In the genomic region with DNA sequence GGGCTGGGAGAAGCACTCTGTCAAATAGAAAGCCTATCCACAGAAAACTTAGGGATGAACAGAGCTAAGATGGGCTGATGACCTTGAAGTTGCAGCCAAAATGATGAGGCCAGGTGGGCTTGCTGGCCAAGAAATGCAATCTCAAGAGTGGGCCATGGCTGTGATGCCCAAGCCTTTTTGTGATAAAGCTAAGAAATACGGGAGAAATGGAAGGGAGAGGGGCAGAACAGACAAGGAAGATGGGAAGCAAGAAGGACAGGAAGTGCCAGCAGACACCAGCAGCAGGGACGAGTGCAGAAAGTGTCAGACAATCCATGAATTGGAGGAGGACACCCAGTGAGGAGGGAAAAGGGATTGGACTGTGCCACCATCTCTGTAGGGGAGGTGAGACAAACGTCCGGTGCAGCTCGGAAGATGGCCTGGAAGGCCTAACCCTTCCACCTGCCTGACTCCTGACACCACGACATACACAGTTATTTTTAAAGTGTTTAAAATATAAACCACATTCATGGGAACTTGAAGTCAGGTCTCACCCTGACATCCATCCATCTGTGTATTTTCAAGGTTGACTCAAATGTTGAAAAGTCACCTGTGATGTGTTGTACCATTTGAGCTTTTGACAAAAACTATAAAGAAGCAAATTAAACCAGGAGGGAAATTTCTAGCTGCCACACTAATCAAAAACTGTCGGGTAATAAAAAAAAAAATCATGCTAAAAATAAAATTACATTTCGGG, we compare ENCODE assay signal across 14 cellular contexts.
DNase-seq lines count a peak whose midpoint lies in the region; ATAC-seq, FAIRE-seq and TF ChIP-seq lines count a peak whose summit lies in the region.
"Had no signal": no experiment of that assay in that cellular context is flagged by ENCODE, and none has a peak within 500 bp of the region (broad histone marks: within the 10 kb centered on the region; RNA-seq: fewer than 3 reads in every experiment).

No MANE protein-coding gene starts in this region.

- H3K9me3 Mint-ChIP-seq in activated CD4-positive, alpha-beta T cell treated with anti-CD3 and anti-CD28 coated beads, Interleukin-2, amount 10 ng/mL, durations not matched to agents 24 days and 14 days, result peaks cover 16% of the 10 kb centered on the region
- peaks cover 8% of the 10 kb centered on the region for H3K9me3 Mint-ChIP-seq in stimulated activated effector memory CD8-positive, alpha-beta T cell treated with anti-CD3 and anti-CD28 coated beads, Interleukin-12 subunit alpha, Interleukin-12 subunit beta, amount 100 ng/mL, for 72 hours
- peaks cover 5% of the 10 kb centered on the region for H3K9me3 Mint-ChIP-seq in type B pancreatic cell

- FAIRE-seq in GM12878 (lab: Jason Lieb, UNC), result no peak
- FAIRE-seq: A204.1, endometrium had no signal

- no peaks in the 10 kb centered on the region for H3K27me3 ChIP-seq in GM12878 (replicated peaks in 1 of 2; ENCODE audit: control insufficient read depth in 2 of 2, insufficient read depth in 2 of 2, low read length in 1 of 2)
- H3K27me3 ChIP-seq: SJCRH30 had no signal

- no peak for ATAC-seq in GM12878
- ATAC-seq in stimulated activated effector memory CD8-positive, alpha-beta T cell treated with anti-CD3 and anti-CD28 coated beads, Interleukin-12 subunit alpha, Interleukin-12 subunit beta, amount 100 ng/mL, for 72 hours, result peak; percentile 0
- ATAC-seq in GM19463 (IDR thresholded peaks at IDR 0.05; ENCODE audit: unreplicated experiment), result no peak

- peaks cover 61% of the 10 kb centered on the region for H3K36me3 Mint-ChIP-seq in activated CD4-positive, alpha-beta T cell treated with anti-CD3 and anti-CD28 coated beads, Interleukin-2, amount 10 ng/mL, durations not matched to agents 24 days and 14 days (ENCODE audit: low read depth)
- peaks cover 95% of the 10 kb centered on the region for H3K36me3 Mint-ChIP-seq in stimulated activated effector memory CD8-positive, alpha-beta T cell treated with anti-CD3 and anti-CD28 coated beads, Interleukin-12 subunit alpha, Interleukin-12 subunit beta, amount 100 ng/mL, for 72 hours
- no peaks in the 10 kb centered on the region for H3K36me3 Mint-ChIP-seq in type B pancreatic cell

- POLR2A ChIA-PET in GM12878 (lab: Charles Lee), result interaction anchor here (0.6 to 1.0 kb wide), 3 partner anchors 19 to 52 kb away, joined by 3 to 4 read pairs (median 4); no protein-coding TSS in a partner anchor

- H4K20me1 ChIP-seq in GM12878 (ENCODE audit: control insufficient read depth, insufficient read depth), result no peaks in the 10 kb centered on the region

- CTCF ChIA-PET in GM12878 (lab: Yijun Ruan, JAX), result interaction anchor here (1.2 to 1.3 kb wide), 3 partner anchors 14 to 22 kb away, joined by 3 read pairs; no protein-coding TSS in a partner anchor

- DNase-seq in activated CD4-positive, alpha-beta T cell treated with anti-CD3 and anti-CD28 coated beads, Interleukin-2, amount 10 ng/mL, durations not matched to agents 24 days and 14 days, result peak; percentile 69
- no peak for DNase-seq in activated CD4-positive, alpha-beta T cell treated with anti-CD3 and anti-CD28 coated beads for 48 hours
- DNase-seq in SK-N-MC (ENCODE audit: low read depth, low spot score), result no peak
- DNase-seq in GM12878 (ENCODE audit: low read depth, low spot score), result no peak
- DNase-seq in stimulated activated effector memory CD8-positive, alpha-beta T cell treated with anti-CD3 and anti-CD28 coated beads, Interleukin-12 subunit alpha, Interleukin-12 subunit beta, amount 100 ng/mL, for 72 hours (ENCODE audit: low spot score in 2 of 2), result no peak
- no peak for DNase-seq in type B pancreatic cell (ENCODE audit: extremely low spot score, unreplicated experiment)
- no peak for DNase-seq in stimulated activated naive CD4-positive, alpha-beta T cell (lab: John Stamatoyannopoulos, UW)
- DNase-seq: DMS 273 treated with DMSO at 0.1 percent for 48 hours, foreskin melanocyte, SJCRH30 had no signal

- H3K4me3 Mint-ChIP-seq in activated CD4-positive, alpha-beta T cell treated with anti-CD3 and anti-CD28 coated beads, Interleukin-2, amount 10 ng/mL, durations not matched to agents 24 days and 14 days, result peak overlapping the region; percentile 85
- peak overlapping the region; percentile 77 for H3K4me3 Mint-ChIP-seq in stimulated activated effector memory CD8-positive, alpha-beta T cell treated with anti-CD3 and anti-CD28 coated beads, Interleukin-12 subunit alpha, Interleukin-12 subunit beta, amount 100 ng/mL, for 72 hours
- H3K4me3 Mint-ChIP-seq in type B pancreatic cell, result no peak overlapping the region

- no peak overlapping the region for H3K4me3 ChIP-seq in SK-N-MC
- H3K4me3 ChIP-seq in GM12878, result 0 out of 2 replicates have a peak overlapping the region, but pooled peaks have one; percentile 1
- H3K4me3 ChIP-seq: SJCRH30, skin epidermis had no signal

- H3K27ac ChIP-seq in SK-N-MC (peak overlapping the region; percentile 19; the same call in 1 of the 2 replicates), GM12878 (ENCODE audit: control insufficient read depth, insufficient read depth) (peak overlapping the region; percentile 59)
- H3K27ac ChIP-seq: SJCRH30 had no signal

- no peak for TF ChIP-seq CTCF in GM12878 (IDR thresholded peaks at IDR 0.05 in 2 of 3, conservative IDR thresholded peaks at IDR 0.05 in 1 of 3; ENCODE audit: control insufficient read depth in 2 of 3, extremely low read depth in 1 of 3, insufficient read depth in 1 of 3, low read depth in 3 of 3, low read length in 3 of 3)
- TF ChIP-seq CTCF in type B pancreatic cell (conservative IDR thresholded peaks at IDR 0.05), result no peak

- H3K27me3 Mint-ChIP-seq in activated CD4-positive, alpha-beta T cell treated with anti-CD3 and anti-CD28 coated beads, Interleukin-2, amount 10 ng/mL, durations not matched to agents 24 days and 14 days, result no peaks in the 10 kb centered on the region
- H3K27me3 Mint-ChIP-seq in type B pancreatic cell, result no peaks in the 10 kb centered on the region

- H2AFZ ChIP-seq in GM12878 (ENCODE audit: control insufficient read depth, low read depth, low read length), result no peak overlapping the region

- TF ChIP-seq POLR2A in GM12878 (IDR thresholded peaks at IDR 0.05; ENCODE audit: low read depth, low read length), result no peak

- RAD21 ChIA-PET in GM12878 (lab: Charles Lee; ENCODE audit: unreplicated experiment), result interaction anchor here (1.0 to 1.9 kb wide), 3 partner anchors 9 to 104 kb away, joined by 3 to 6 read pairs (median 3); no protein-coding TSS in a partner anchor

- H3K4me1 ChIP-seq in GM12878 (ENCODE audit: control insufficient read depth, insufficient read depth, low read length), result peaks cover 53% of the 10 kb centered on the region
- H3K4me1 ChIP-seq: SJCRH30 had no signal

- H3K36me3 ChIP-seq in SK-N-MC (ENCODE audit: insufficient read depth, low read length) (no peaks in the 10 kb centered on the region), GM12878 (ENCODE audit: control insufficient read depth in 2 of 2, insufficient read depth in 2 of 2, low read length in 1 of 2) (peaks cover 3% of the 10 kb centered on the region in 2 experiments; a peak in 1 of 4 replicates)
- H3K36me3 ChIP-seq: SJCRH30 had no signal

- H3K4me1 Mint-ChIP-seq in activated CD4-positive, alpha-beta T cell treated with anti-CD3 and anti-CD28 coated beads, Interleukin-2, amount 10 ng/mL, durations not matched to agents 24 days and 14 days, result peaks cover 80% of the 10 kb centered on the region
- peaks cover 93% of the 10 kb centered on the region for H3K4me1 Mint-ChIP-seq in stimulated activated effector memory CD8-positive, alpha-beta T cell treated with anti-CD3 and anti-CD28 coated beads, Interleukin-12 subunit alpha, Interleukin-12 subunit beta, amount 100 ng/mL, for 72 hours
- H3K4me1 Mint-ChIP-seq in type B pancreatic cell (ENCODE audit: unreplicated experiment), result no peaks in the 10 kb centered on the region

- WGBS in GM12878 (ENCODE audit: insufficient coverage, insufficient replicate concordance, low lambda C conversion rate, missing lambda C conversion rate), result 62% methylated on average over 8 of the region's 8 CpGs

- H3K9me3 ChIP-seq in SK-N-MC (ENCODE audit: low read depth, low read length) (no peaks in the 10 kb centered on the region), GM12878 (replicated peaks; ENCODE audit: control insufficient read depth, insufficient read depth, low read length) (no peaks in the 10 kb centered on the region; the same call in 2 of the 3 replicates)
- H3K9me3 ChIP-seq: SJCRH30 had no signal

- SMC1A ChIA-PET in GM12878 (lab: Charles Lee; ENCODE audit: uncharacterized antibody, unreplicated experiment), result interaction anchor here (0.7 to 1.6 kb wide), 6 partner anchors 13 to 52 kb away, joined by 3 to 6 read pairs (median 4); no protein-coding TSS in a partner anchor

- peak overlapping the region; percentile 98 for H3K27ac Mint-ChIP-seq in activated CD4-positive, alpha-beta T cell treated with anti-CD3 and anti-CD28 coated beads, Interleukin-2, amount 10 ng/mL, durations not matched to agents 24 days and 14 days
- peak overlapping the region; percentile 99 for H3K27ac Mint-ChIP-seq in stimulated activated effector memory CD8-positive, alpha-beta T cell treated with anti-CD3 and anti-CD28 coated beads, Interleukin-12 subunit alpha, Interleukin-12 subunit beta, amount 100 ng/mL, for 72 hours
- H3K27ac Mint-ChIP-seq in type B pancreatic cell, result no peak overlapping the region

- no peak overlapping the region for H3K9ac ChIP-seq in SK-N-MC (ENCODE audit: insufficient read length)
- H3K9ac ChIP-seq in GM12878 (ENCODE audit: control insufficient read depth, insufficient read depth, low read length), result 0 out of 2 replicates have a peak overlapping the region, but pooled peaks have one; percentile 7

- TF ChIP-seq EP300 in GM12878 (IDR thresholded peaks at IDR 0.05; ENCODE audit: borderline replicate concordance in 1 of 2, control insufficient read depth in 1 of 2, low read depth in 2 of 2, low read length in 2 of 2), result no peak

- peaks cover 88% of the 10 kb centered on the region for H3K79me2 ChIP-seq in GM12878 (ENCODE audit: control insufficient read depth, insufficient read depth, low read length)

- intact Hi-C loops in activated CD4-positive, alpha-beta T cell treated with anti-CD3 and anti-CD28 coated beads, Interleukin-2, amount 10 ng/mL, durations not matched to agents 24 days and 14 days (cut with micrococcal nuclease), result loop anchor here (1.0 to 5.0 kb wide), 9 partner anchors 14 to 208 kb away; partner anchors contain the start of gene VPS4B
- intact Hi-C loops in GM12878 (cut with micrococcal nuclease; ENCODE audit: unreplicated experiment), result no loop called here

- no peak for TF ChIP-seq RAD21 in GM12878 (IDR thresholded peaks at IDR 0.05; ENCODE audit: insufficient read depth, low read depth, low read length)

- in situ Hi-C loops in GM12878 (cut with MboI), result no loop called here

- peak overlapping the region; percentile 34; the same call in 1 of the 2 replicates for H3K4me2 ChIP-seq in GM12878 (ENCODE audit: control insufficient read depth, insufficient read depth)

- no TSS peak for BruUV-seq in GM12878 (replicated peaks; lab: Mats Ljungman, UMichigan)

TF ChIP-seq in GM12878, 131 proteins besides CTCF, POLR2A, EP300 and RAD21 (continues in another document):
- TF ChIP-seq RUNX3 (IDR thresholded peaks at IDR 0.05; ENCODE audit: low read length), result peak; percentile 60; the same call in 1 of the 2 replicates
- TF ChIP-seq CREB1 (IDR thresholded peaks at IDR 0.05; ENCODE audit: low read depth), result no peak
- TF ChIP-seq EGR1 (IDR thresholded peaks at IDR 0.05; ENCODE audit: borderline replicate concordance in 1 of 2, low read depth in 2 of 2, low read length in 2 of 2), result no peak
- peak; percentile 39 for TF ChIP-seq JUNB (IDR thresholded peaks at IDR 0.05)
